9 cellular contexts compared by ENCODE assay signal in the genomic region with DNA sequence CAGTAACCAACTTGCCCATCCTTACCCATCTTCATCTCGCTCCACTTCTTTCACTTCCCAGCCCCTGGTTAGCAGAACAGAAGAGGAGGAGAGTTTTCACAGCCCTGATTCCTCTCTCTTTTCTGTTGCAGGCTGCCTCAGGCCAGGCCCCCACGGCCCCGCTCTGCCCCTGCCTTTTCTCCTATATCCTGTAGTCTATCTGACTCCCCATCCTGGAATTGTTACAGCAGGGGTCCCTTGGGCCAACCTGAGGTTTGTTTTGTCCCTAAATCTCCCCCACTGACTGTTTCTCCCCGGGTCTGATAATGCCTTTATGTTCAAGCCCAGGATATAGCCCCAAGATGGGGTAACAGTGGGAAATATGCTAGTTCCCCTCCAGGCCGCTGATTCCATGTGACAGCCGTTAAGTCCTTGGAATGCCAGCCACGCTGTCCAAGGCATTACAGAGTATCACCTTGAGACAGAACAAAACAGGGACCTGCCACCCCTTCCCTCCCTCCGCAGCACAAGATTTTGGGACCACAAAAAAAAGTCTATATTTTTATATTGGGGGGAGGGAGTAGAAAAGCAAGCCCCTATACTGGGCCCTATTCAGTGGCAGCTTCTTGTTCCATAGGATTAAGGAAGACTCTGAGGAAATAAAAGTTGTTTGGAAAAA. TPM values are rescaled to one million over a fixed set of nuclear protein-coding genes. Genes with fewer than 3 reads are reported as not detected.
DNase-seq lines count a peak whose midpoint lies in the region; ATAC-seq, FAIRE-seq and TF ChIP-seq lines count a peak whose summit lies in the region.
"Had no signal": no experiment of that assay in that cellular context is flagged by ENCODE, and none has a peak within 500 bp of the region (broad histone marks: within the 10 kb centered on the region; RNA-seq: fewer than 3 reads in every experiment).

No MANE protein-coding gene starts in this region.

- H3K4me3 ChIP-seq in DND-41 (ENCODE audit: low read depth in 1 of 2, low read length in 2 of 2): peak overlapping the region; percentile 84 to 91; a peak in 3 of 4 replicates
- peak overlapping the region; percentile 90 for H3K4me3 ChIP-seq in PC-9
- peak overlapping the region; percentile 100 for H3K4me3 ChIP-seq in epithelial cell of proximal tubule (ENCODE audit: low read depth, low read length)
- peak overlapping the region in 3 of 4 donors; percentile 66 to 96 (median 89) for H3K4me3 ChIP-seq in pancreas

- H3K9ac ChIP-seq in DND-41 (ENCODE audit: low read depth, low read length): peak overlapping the region; percentile 84

- DNase-seq in DND-41 (no peak), PC-9 (no peak), epithelial cell of proximal tubule (ENCODE audit: low read depth) (no peak), pancreas (no peak), cortex of kidney (lab: John Stamatoyannopoulos, UW) (no peak), LoVo (ENCODE audit: low spot score) (no peak), T-helper 9 cell (no peak), CD1c-positive myeloid dendritic cell (ENCODE audit: extremely low spot score) (no peak)
- DNase-seq: stimulated activated naive CD4-positive, alpha-beta T cell treated with Interleukin-2 at 50 U/mL for 16 hours had no signal

- H3K9me3 ChIP-seq in DND-41 (ENCODE audit: insufficient read depth, low read length, severe bottlenecking) (no peaks in the 10 kb centered on the region), PC-9 (ENCODE audit: insufficient read depth, low read depth) (no peaks in the 10 kb centered on the region), pancreas (no peaks in the 10 kb centered on the region)

- H3K4me2 ChIP-seq in DND-41 (ENCODE audit: insufficient read depth, low read length) (peak overlapping the region; percentile 95), PC-9 (peak overlapping the region; percentile 94)

- no peak for ATAC-seq in DND-41 (ENCODE audit: insufficient read depth, low read depth)
- ATAC-seq in pancreas: no peak

- H3K27me3 ChIP-seq in DND-41 (ENCODE audit: insufficient read depth, low read length, poor library complexity): no peaks in the 10 kb centered on the region
- H3K27me3 ChIP-seq in PC-9 (ENCODE audit: insufficient read depth, low read depth): no peaks in the 10 kb centered on the region
- no peaks in the 10 kb centered on the region for H3K27me3 ChIP-seq in pancreas

- intact Hi-C loops in PC-9 (cut with micrococcal nuclease; ENCODE audit: unreplicated experiment) (no loop called here), pancreas (cut with DNase I) (no loop called here)

- H2AFZ ChIP-seq in DND-41 (ENCODE audit: low read depth, low read length) (no peak overlapping the region), PC-9 (no peak overlapping the region)

- FAIRE-seq in pancreas (lab: Jason Lieb, UNC): no peak

- H4K20me1 ChIP-seq in DND-41 (ENCODE audit: insufficient read depth, low read length): peaks cover 20% of the 10 kb centered on the region; the same call in 1 of the 2 replicates
- 0 out of 2 replicates have a peak, but pooled peaks cover 6% of the 10 kb centered on the region for H4K20me1 ChIP-seq in PC-9 (ENCODE audit: insufficient read depth)

- H3K9me2 ChIP-seq in PC-9 (ENCODE audit: insufficient read depth): no peaks in the 10 kb centered on the region

- peaks cover 43% of the 10 kb centered on the region for H3K4me1 ChIP-seq in DND-41 (ENCODE audit: insufficient read depth, low read length)
- H3K4me1 ChIP-seq in PC-9 (replicated peaks; ENCODE audit: insufficient read depth): peaks cover 11% of the 10 kb centered on the region
- H3K4me1 ChIP-seq in pancreas: peaks cover 12 to 18% (median 13%) of the 10 kb centered on the region in 3 donors

- 69 to 73% methylated on average over 8 of the region's 8 CpGs for WGBS in pancreas, 2 donors

- peaks cover 9% of the 10 kb centered on the region; the same call in 1 of the 2 replicates for H3F3A ChIP-seq in PC-9 (ENCODE audit: insufficient read depth, low read depth)

- H3K27ac ChIP-seq in DND-41 (ENCODE audit: low read length) (peak overlapping the region; percentile 72; the same call in 1 of the 2 replicates), PC-9 (no peak overlapping the region), pancreas (no peak overlapping the region)

- peaks cover 45% of the 10 kb centered on the region for H3K36me3 ChIP-seq in DND-41 (ENCODE audit: insufficient read depth, low read length)
- H3K36me3 ChIP-seq in PC-9 (ENCODE audit: low read depth): peaks cover 19% of the 10 kb centered on the region
- no peaks in the 10 kb centered on the region for H3K36me3 ChIP-seq in pancreas

- no TSS peak for BruUV-seq in PC-9 (replicated peaks; lab: Mats Ljungman, UMichigan)

- TF ChIP-seq CTCF in DND-41 (IDR thresholded peaks at IDR 0.05; ENCODE audit: borderline replicate concordance, extremely low read depth, low read length, poor library complexity, severe bottlenecking) (no peak), PC-9 (conservative IDR thresholded peaks at IDR 0.05) (no peak), epithelial cell of proximal tubule (conservative IDR thresholded peaks at IDR 0.05; ENCODE audit: low read depth, low read length) (no peak), pancreas (IDR thresholded peaks at IDR 0.05) (no peak)

- POLR2A ChIA-PET in PC-9 (lab: Charles Lee; ENCODE audit: unreplicated experiment): no interaction called here

- H3K79me2 ChIP-seq in DND-41 (ENCODE audit: insufficient read depth, low read length) (peaks cover 28% of the 10 kb centered on the region), PC-9 (ENCODE audit: low read depth) (peaks cover 29% of the 10 kb centered on the region)

- CTCF ChIA-PET in PC-9 (lab: Charles Lee): no interaction called here

RNA-seq across cellular contexts. Expression of gene OST4, which starts 1.4 kb away (rescaled TPM):
- total RNA-seq in PC-9 (2021) (165 and 166 TPM in 2 replicates), epithelial cell of proximal tubule (283 and 454 TPM in 2 replicates), pancreas (100 to 1,000 TPM in 3 of 6 donors, 10 to 100 TPM in 3; 76.6 to 148 (median 108) TPM)
- 100 to 1,000 TPM; 183 to 188 TPM for polyA plus RNA-seq in pancreas

RNA-seq across cellular contexts. Expression of gene EMILIN1, which starts 8.3 kb away (rescaled TPM):
- total RNA-seq in PC-9 (2021): 0.83 and 1.6 TPM in 2 replicates
- 0.80 and 2.1 TPM in 2 replicates for total RNA-seq in epithelial cell of proximal tubule
- 10 to 100 TPM in 2 of 6 donors, 1 to 10 TPM in 4; 2.6 to 47.1 (median 7.3) TPM for total RNA-seq in pancreas
- polyA plus RNA-seq in pancreas: 10 to 100 TPM in 1 of 2 donors, 1 to 10 TPM in 1; 3.7 to 15.5 TPM

RNA-seq across cellular contexts. Expression of gene KHK, which starts 16.5 kb away (rescaled TPM):
- total RNA-seq in PC-9 (2021): 4.4 and 10.4 TPM in 2 replicates
- total RNA-seq in epithelial cell of proximal tubule: 5.5 and 6.1 TPM in 2 replicates
- total RNA-seq in pancreas: 10 to 100 TPM in 1 of 6 donors, 1 to 10 TPM in 5; 5.1 to 11.7 (median 6.3) TPM
- 10 to 100 TPM; 10.6 to 16.2 TPM for polyA plus RNA-seq in pancreas

RNA-seq across cellular contexts. Expression of gene AGBL5, which starts 18.6 kb away (rescaled TPM):
- 63.2 and 64.0 TPM in 2 replicates for total RNA-seq in PC-9 (2021)
- total RNA-seq in epithelial cell of proximal tubule: 17.0 and 21.8 TPM in 2 replicates
- total RNA-seq in pancreas: 10 to 100 TPM in 5 of 6 donors, 1 to 10 TPM in 1; 8.2 to 15.5 (median 11.9) TPM
- polyA plus RNA-seq in pancreas: 10 to 100 TPM in 1 of 2 donors, 1 to 10 TPM in 1; 8.7 to 11.6 TPM

RNA-seq across cellular contexts. Expression of gene TMEM214, which starts 37.3 kb away (rescaled TPM):
- total RNA-seq in PC-9 (2021) (60.9 and 65.6 TPM in 2 replicates), epithelial cell of proximal tubule (11.2 and 20.1 TPM in 2 replicates), pancreas (10 to 100 TPM; 57.3 to 77.1 (median 59.8) TPM)
- polyA plus RNA-seq in pancreas: 100 to 1,000 TPM in 1 of 2 donors, 10 to 100 TPM in 1; 72.1 to 109 TPM
